ENCODE assay signal across 13 cellular contexts in the genomic region with DNA sequence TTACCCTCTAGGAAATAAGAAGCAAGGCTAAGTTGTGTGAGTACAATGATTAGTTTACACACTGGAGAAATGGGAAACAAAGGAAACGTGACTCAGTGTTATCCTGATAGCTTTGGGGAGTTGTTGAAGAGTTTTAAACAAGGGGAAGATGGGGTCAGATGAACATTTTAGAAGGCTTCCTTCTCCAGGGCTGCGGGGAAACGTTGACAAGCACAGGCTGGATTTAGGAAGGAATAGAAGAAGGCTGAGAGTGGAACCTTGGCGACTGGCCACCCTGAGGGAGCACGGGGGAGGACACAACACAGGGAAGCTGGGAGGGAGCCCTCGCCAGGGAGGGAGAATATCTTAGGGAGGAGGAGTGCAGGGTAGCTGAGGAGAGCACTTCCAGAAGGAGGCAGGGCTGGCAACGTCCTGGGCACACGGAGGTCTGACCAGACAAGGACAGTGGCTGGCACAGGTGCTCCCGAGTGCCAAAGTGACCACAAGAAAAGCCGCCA.
"Had no signal": no experiment of that assay in that cellular context is flagged by ENCODE, and none has a peak within 500 bp of the region (broad histone marks: within the 10 kb centered on the region; RNA-seq: fewer than 3 reads in every experiment).

No MANE protein-coding gene starts in this region.

- H3K27ac ChIP-seq: ascending aorta, gastrocnemius medialis, SJCRH30, tibial artery had no signal

- H3K4me1 Mint-ChIP-seq: activated naive CD8-positive, alpha-beta T cell treated with anti-CD3 and anti-CD28 coated beads, Interleukin-2, amount 10 ng/mL, durations not matched to agents 7 days and 5 days had no signal

- H3K36me3 Mint-ChIP-seq: activated CD4-positive, alpha-beta memory T cell treated with anti-CD3 and anti-CD28 coated beads for 36 hours had no signal

- H3K4me1 ChIP-seq: SJCRH30 had no signal

- ATAC-seq: activated T-cell treated with anti-CD3 and anti-CD28 coated beads, Interleukin-2, amount 50 U/mL, for 4 hours; gastrocnemius medialis; left colon; mucosa of descending colon; naive thymus-derived CD8-positive, alpha-beta T cell had no signal

- H3K4me3 Mint-ChIP-seq: activated CD4-positive, alpha-beta memory T cell treated with anti-CD3 and anti-CD28 coated beads for 36 hours; activated naive CD8-positive, alpha-beta T cell treated with anti-CD3 and anti-CD28 coated beads, Interleukin-2, amount 10 ng/mL, durations not matched to agents 7 days and 5 days; activated T-cell treated with anti-CD3 and anti-CD28 coated beads, Interleukin-2, amount 50 U/mL, for 4 hours; naive thymus-derived CD8-positive, alpha-beta T cell had no signal

- H3K4me3 ChIP-seq: ascending aorta, gastrocnemius medialis, mucosa of descending colon, SJCRH30, tibial artery had no signal

- H3K9me3 ChIP-seq: ascending aorta, gastrocnemius medialis, mucosa of descending colon, SJCRH30, tibial artery had no signal

- H3K27ac Mint-ChIP-seq: activated CD4-positive, alpha-beta memory T cell treated with anti-CD3 and anti-CD28 coated beads for 36 hours; activated naive CD8-positive, alpha-beta T cell treated with anti-CD3 and anti-CD28 coated beads, Interleukin-2, amount 10 ng/mL, durations not matched to agents 7 days and 5 days; naive thymus-derived CD8-positive, alpha-beta T cell had no signal

- H3K27me3 ChIP-seq: ascending aorta, gastrocnemius medialis, SJCRH30, tibial artery had no signal

- H3K9me3 Mint-ChIP-seq: activated CD4-positive, alpha-beta memory T cell treated with anti-CD3 and anti-CD28 coated beads for 36 hours had no signal

- H3K27me3 Mint-ChIP-seq: activated CD4-positive, alpha-beta memory T cell treated with anti-CD3 and anti-CD28 coated beads for 36 hours; activated naive CD8-positive, alpha-beta T cell treated with anti-CD3 and anti-CD28 coated beads, Interleukin-2, amount 10 ng/mL, durations not matched to agents 7 days and 5 days; naive thymus-derived CD8-positive, alpha-beta T cell had no signal

- H3K36me3 ChIP-seq: ascending aorta, gastrocnemius medialis, SJCRH30, tibial artery had no signal

- DNase-seq: activated CD4-positive, alpha-beta memory T cell treated with anti-CD3 and anti-CD28 coated beads for 36 hours; activated gamma-delta T cell treated with Interleukin-2 at 50 U/mL for 16 hours; activated naive CD8-positive, alpha-beta T cell treated with anti-CD3 and anti-CD28 coated beads, Interleukin-2, amount 10 ng/mL, durations not matched to agents 7 days and 5 days; activated T-cell treated with anti-CD3 and anti-CD28 coated beads, Interleukin-2, amount 50 U/mL, for 4 hours; gastrocnemius medialis; hypothalamus; left colon; naive thymus-derived CD8-positive, alpha-beta T cell; SJCRH30; small intestine had no signal
